Comparison of ENCODE assay signal across 27 cellular contexts in genomic region chr2:168730391-168730790, GRCh38.
DNase-seq lines count a peak whose midpoint lies in the region; ATAC-seq and TF ChIP-seq lines count a peak whose summit lies in the region.
"Had no signal": no experiment of that assay in that cellular context is flagged by ENCODE, and none has a peak within 500 bp of the region (broad histone marks: within the 10 kb centered on the region; RNA-seq: fewer than 3 reads in every experiment).

No MANE protein-coding gene starts in this region.

- TF ChIP-seq CTCF in MCF 10A (IDR thresholded peaks at IDR 0.05; ENCODE audit: unreplicated experiment) = no peak
- TF ChIP-seq CTCF in breast epithelium (IDR thresholded peaks at IDR 0.05) = no peak
- TF ChIP-seq CTCF in epithelial cell of esophagus (IDR thresholded peaks at IDR 0.05; ENCODE audit: insufficient read depth, low read depth, low read length, missing control alignments) = no peak

- H3K4me1 Mint-ChIP-seq in MCF 10A (ENCODE audit: insufficient read depth, unreplicated experiment) = peaks cover 16% of the 10 kb centered on the region
- no peaks in the 10 kb centered on the region for H3K4me1 Mint-ChIP-seq in activated CD8-positive, alpha-beta memory T cell treated with anti-CD3 and anti-CD28 coated beads, Interleukin-2, amount 10 ng/mL, durations not matched to agents 7 days and 5 days
- H3K4me1 Mint-ChIP-seq: activated naive CD4-positive, alpha-beta T cell treated with anti-CD3 and anti-CD28 coated beads, Interleukin-2, amount 10 ng/mL, durations not matched to agents 7 days and 5 days had no signal

- H3K36me3 ChIP-seq in breast epithelium = no peaks in the 10 kb centered on the region
- H3K36me3 ChIP-seq: WERI-Rb-1 had no signal

- TF ChIP-seq POLR2A in breast epithelium (IDR thresholded peaks at IDR 0.05) = no peak

- H3K27me3 ChIP-seq in breast epithelium = no peaks in the 10 kb centered on the region
- H3K27me3 ChIP-seq: BLaER1 treated with 17β-estradiol and CSF1 and Interleukin-3, amounts not matched to agents 10 nM and 100 nM; stomach had no signal

- H3K4me1 ChIP-seq in breast epithelium = no peaks in the 10 kb centered on the region

- H3K27ac ChIP-seq in breast epithelium = no peak overlapping the region
- H3K27ac ChIP-seq: BLaER1 treated with 17β-estradiol and CSF1 and Interleukin-3, amounts not matched to agents 10 nM and 100 nM; coronary artery; WERI-Rb-1 had no signal

- intact Hi-C loops in MCF 10A (cut with micrococcal nuclease) (no loop called here), breast epithelium (cut with DNase I; ENCODE audit: low total_unique reads) (no loop called here)

- peak; percentile 42 for DNase-seq in MCF 10A (ENCODE audit: unreplicated experiment)
- DNase-seq in breast epithelium (ENCODE audit: low spot score in 2 of 2) = no peak
- peak; percentile 13 for DNase-seq in RPMI7951 (ENCODE audit: low read depth)
- DNase-seq in epithelial cell of esophagus (ENCODE audit: low read depth) = peak; percentile 26
- DNase-seq in smooth muscle cell of the brain vasculature (ENCODE audit: low read depth, low spot score) = peak; percentile 15
- no peak for DNase-seq in NK-92 treated with Interleukin-12 subunit alpha and Interleukin-12 subunit beta, amount 100 ng/mL, for 24 hours (lab: John Stamatoyannopoulos, UW)
- DNase-seq in activated CD8-positive, alpha-beta memory T cell treated with anti-CD3 and anti-CD28 coated beads, Interleukin-2, amount 10 ng/mL, durations not matched to agents 7 days and 5 days = no peak
- DNase-seq: activated CD4-positive, alpha-beta memory T cell treated with anti-CD3 and anti-CD28 coated beads for 36 hours; activated naive CD4-positive, alpha-beta T cell treated with anti-CD3 and anti-CD28 coated beads, Interleukin-2, amount 10 ng/mL, durations not matched to agents 7 days and 5 days; activated T-cell treated with anti-CD3 and anti-CD28 coated beads, Interleukin-2, amount 50 U/mL, for 24 hours; anterior cingulate cortex; DMS 273 treated with DMSO at 0.1 percent for 48 hours; KBM-7; natural killer cell; NCI-H1048; NCI-H2029; NCI-H510A; SHP77; small intestine; stimulated activated CD4-positive, alpha-beta T cell treated with anti-CD3 and anti-CD28 coated beads, Interleukin-4, amount 100 ng/mL, for 1 hour; stomach; T-helper 17 cell; trophoblast cell; WERI-Rb-1 had no signal

- POLR2A ChIA-PET in MCF 10A (lab: Yijun Ruan, JAX) = interaction anchor here (1.5 kb wide), 1 partner anchor 9 kb away, joined by 4 read pairs; no protein-coding TSS in a partner anchor

- H3K27ac Mint-ChIP-seq in MCF 10A (ENCODE audit: low read depth, unreplicated experiment) = no peak overlapping the region
- no peak overlapping the region for H3K27ac Mint-ChIP-seq in activated CD8-positive, alpha-beta memory T cell treated with anti-CD3 and anti-CD28 coated beads, Interleukin-2, amount 10 ng/mL, durations not matched to agents 7 days and 5 days
- H3K27ac Mint-ChIP-seq: activated CD4-positive, alpha-beta memory T cell treated with anti-CD3 and anti-CD28 coated beads for 36 hours; activated naive CD4-positive, alpha-beta T cell treated with anti-CD3 and anti-CD28 coated beads, Interleukin-2, amount 10 ng/mL, durations not matched to agents 7 days and 5 days; activated T-cell treated with anti-CD3 and anti-CD28 coated beads, Interleukin-2, amount 50 U/mL, for 24 hours; natural killer cell; T-helper 17 cell had no signal

- no peak overlapping the region for H3K4me3 Mint-ChIP-seq in MCF 10A (ENCODE audit: unreplicated experiment)
- no peak overlapping the region for H3K4me3 Mint-ChIP-seq in activated CD8-positive, alpha-beta memory T cell treated with anti-CD3 and anti-CD28 coated beads, Interleukin-2, amount 10 ng/mL, durations not matched to agents 7 days and 5 days
- H3K4me3 Mint-ChIP-seq: activated CD4-positive, alpha-beta memory T cell treated with anti-CD3 and anti-CD28 coated beads for 36 hours; activated naive CD4-positive, alpha-beta T cell treated with anti-CD3 and anti-CD28 coated beads, Interleukin-2, amount 10 ng/mL, durations not matched to agents 7 days and 5 days; activated T-cell treated with anti-CD3 and anti-CD28 coated beads, Interleukin-2, amount 50 U/mL, for 24 hours; natural killer cell; T-helper 17 cell had no signal

- BruUV-seq in MCF 10A (replicated peaks; lab: Mats Ljungman, UMichigan) = no TSS peak

- peaks cover 20% of the 10 kb centered on the region for H3K36me3 Mint-ChIP-seq in MCF 10A (ENCODE audit: insufficient read depth, unreplicated experiment)
- H3K36me3 Mint-ChIP-seq in activated CD8-positive, alpha-beta memory T cell treated with anti-CD3 and anti-CD28 coated beads, Interleukin-2, amount 10 ng/mL, durations not matched to agents 7 days and 5 days = no peaks in the 10 kb centered on the region
- H3K36me3 Mint-ChIP-seq: activated CD4-positive, alpha-beta memory T cell treated with anti-CD3 and anti-CD28 coated beads for 36 hours; natural killer cell had no signal

- no peaks in the 10 kb centered on the region for H3K9me3 ChIP-seq in breast epithelium
- H3K9me3 ChIP-seq: BLaER1 treated with 17β-estradiol and CSF1 and Interleukin-3, amounts not matched to agents 10 nM and 100 nM; stomach had no signal

- CTCF ChIA-PET in MCF 10A (lab: Yijun Ruan, JAX) = interaction anchor here (0.8 kb wide), 1 partner anchor 384 kb away, joined by 3 read pairs; no protein-coding TSS in a partner anchor
- CTCF ChIA-PET in activated CD8-positive, alpha-beta memory T cell treated with anti-CD3 and anti-CD28 coated beads, Interleukin-2, amount 10 ng/mL, durations not matched to agents 7 days and 5 days (lab: Charles Lee) = no interaction called here

- no peaks in the 10 kb centered on the region for H3K9me3 Mint-ChIP-seq in MCF 10A (ENCODE audit: unreplicated experiment)
- H3K9me3 Mint-ChIP-seq in activated CD8-positive, alpha-beta memory T cell treated with anti-CD3 and anti-CD28 coated beads, Interleukin-2, amount 10 ng/mL, durations not matched to agents 7 days and 5 days (ENCODE audit: low read depth) = no peaks in the 10 kb centered on the region
- H3K9me3 Mint-ChIP-seq: activated CD4-positive, alpha-beta memory T cell treated with anti-CD3 and anti-CD28 coated beads for 36 hours; activated naive CD4-positive, alpha-beta T cell treated with anti-CD3 and anti-CD28 coated beads, Interleukin-2, amount 10 ng/mL, durations not matched to agents 7 days and 5 days; activated T-cell treated with anti-CD3 and anti-CD28 coated beads, Interleukin-2, amount 50 U/mL, for 24 hours; natural killer cell had no signal

- H3K4me3 ChIP-seq in breast epithelium (no peak overlapping the region), epithelial cell of esophagus (ENCODE audit: low read length) (no peak overlapping the region)
- H3K4me3 ChIP-seq: BLaER1 treated with 17β-estradiol and CSF1 and Interleukin-3, amounts not matched to agents 10 nM and 100 nM; coronary artery; stomach had no signal

- ATAC-seq in GM18873 (IDR thresholded peaks at IDR 0.05; ENCODE audit: low FRiP score, unreplicated experiment) = no peak
- ATAC-seq in activated CD8-positive, alpha-beta memory T cell treated with anti-CD3 and anti-CD28 coated beads, Interleukin-2, amount 10 ng/mL, durations not matched to agents 7 days and 5 days = no peak
- ATAC-seq: natural killer cell, T-helper 17 cell had no signal

- no peaks in the 10 kb centered on the region for H3K27me3 Mint-ChIP-seq in MCF 10A (ENCODE audit: insufficient read depth, unreplicated experiment)
- peaks cover 2% of the 10 kb centered on the region for H3K27me3 Mint-ChIP-seq in activated CD8-positive, alpha-beta memory T cell treated with anti-CD3 and anti-CD28 coated beads, Interleukin-2, amount 10 ng/mL, durations not matched to agents 7 days and 5 days
- H3K27me3 Mint-ChIP-seq: activated CD4-positive, alpha-beta memory T cell treated with anti-CD3 and anti-CD28 coated beads for 36 hours; activated naive CD4-positive, alpha-beta T cell treated with anti-CD3 and anti-CD28 coated beads, Interleukin-2, amount 10 ng/mL, durations not matched to agents 7 days and 5 days; activated T-cell treated with anti-CD3 and anti-CD28 coated beads, Interleukin-2, amount 50 U/mL, for 24 hours; T-helper 17 cell had no signal

Comparison
In these comparisons a context has a peak if more than half of its experiments do, and no peak if none do; other contexts are left out.
1. DNase-seq: peak in MCF 10A (single experiment), RPMI7951 (single experiment), epithelial cell of esophagus (single experiment) and smooth muscle cell of the brain vasculature (single experiment); none in breast epithelium (0 of 2), NK-92 treated with Interleukin-12 subunit alpha and Interleukin-12 subunit beta, amount 100 ng/mL, for 24 hours (single experiment) and activated CD8-positive, alpha-beta memory T cell treated with anti-CD3 and anti-CD28 coated beads, Interleukin-2, amount 10 ng/mL, durations not matched to agents 7 days and 5 days (single experiment).